In genomic region chr2:16939771-16940170, GRCh38 we compare ENCODE assay signal across 22 cellular contexts.
DNase-seq lines count a peak whose midpoint lies in the region; ATAC-seq and TF ChIP-seq lines count a peak whose summit lies in the region.
"Had no signal": no experiment of that assay in that cellular context is flagged by ENCODE, and none has a peak within 500 bp of the region (broad histone marks: within the 10 kb centered on the region; RNA-seq: fewer than 3 reads in every experiment).

No MANE protein-coding gene starts in this region.

- H3K79me1 ChIP-seq in trophoblast cell (ENCODE audit: low read length): no peaks in the 10 kb centered on the region

- H3K4me1 ChIP-seq in trophoblast cell (ENCODE audit: control insufficient read depth in 1 of 2, insufficient read depth in 2 of 2, low read length in 2 of 2): no peaks in the 10 kb centered on the region
- H3K4me1 ChIP-seq: A549, BE2C, BLaER1 had no signal

- no peak overlapping the region for H4K12ac ChIP-seq in trophoblast cell (ENCODE audit: low read depth, low read length)

- H2BK12ac ChIP-seq in trophoblast cell (ENCODE audit: low read length): no peak overlapping the region

- no CpG with 5 or more reads among the region's 1 CpG for WGBS in trophoblast cell (ENCODE audit: extremely low coverage, insufficient coverage, insufficient read length)

- no peak for TF ChIP-seq CTCF in fibroblast of villous mesenchyme (IDR thresholded peaks at IDR 0.05; ENCODE audit: insufficient read depth, low read depth, low read length)

- peak; percentile 23 for DNase-seq in Ammon's horn (ENCODE audit: low spot score)
- peak; percentile 13 for DNase-seq in fibroblast of villous mesenchyme (ENCODE audit: low read depth)
- DNase-seq in trophoblast cell: peak; percentile 67 to 83
- DNase-seq: AML-193; BE2C; C1 segment of cervical spinal cord; CD4-positive, alpha-beta memory T cell; CD4-positive, CD25-positive, alpha-beta regulatory T cell; CD8-positive, alpha-beta memory T cell; COR-L47; DMS 273 treated with DMSO at 0.1 percent for 48 hours; DMS153; DMS53; DMS79; DND-41; GF-D8 had no signal

- no peak overlapping the region for H3K27ac ChIP-seq in trophoblast cell (ENCODE audit: low read depth, low read length)
- H3K27ac ChIP-seq: 22Rv1, A549, BLaER1 had no signal

- H4K91ac ChIP-seq in trophoblast cell (ENCODE audit: low read depth, low read length): no peak overlapping the region

- H3K18ac ChIP-seq in trophoblast cell (ENCODE audit: low read length): no peak overlapping the region

- H2BK5ac ChIP-seq in trophoblast cell (ENCODE audit: low read depth, low read length, poor library complexity): no peak overlapping the region

- no peak overlapping the region for H2BK120ac ChIP-seq in trophoblast cell (ENCODE audit: insufficient read depth, low read length, poor library complexity)

- no peak overlapping the region for H3K14ac ChIP-seq in trophoblast cell (ENCODE audit: low read length)

- no peaks in the 10 kb centered on the region for H3K27me3 ChIP-seq in trophoblast cell (ENCODE audit: insufficient read depth, low read length)
- H3K27me3 ChIP-seq: BE2C, BLaER1 had no signal

- no peak overlapping the region for H3K4ac ChIP-seq in trophoblast cell (ENCODE audit: low read depth, low read length)

- H3K79me2 ChIP-seq in trophoblast cell (ENCODE audit: control insufficient read depth, insufficient read depth, low read length, poor library complexity): no peaks in the 10 kb centered on the region

- H2AFZ ChIP-seq in trophoblast cell (ENCODE audit: insufficient read depth, low read length, poor library complexity): no peak overlapping the region

- H3K36me3 ChIP-seq in trophoblast cell (ENCODE audit: control insufficient read depth in 1 of 2, insufficient read depth in 2 of 2, low read length in 2 of 2): no peaks in the 10 kb centered on the region
- H3K36me3 ChIP-seq: BE2C, BLaER1 had no signal

- no peak overlapping the region for H3K23ac ChIP-seq in trophoblast cell (ENCODE audit: low read length)

- H3K4me3 ChIP-seq in fibroblast of villous mesenchyme (ENCODE audit: low read depth, low read length): no peak overlapping the region
- H3K4me3 ChIP-seq in trophoblast cell (ENCODE audit: low read depth, low read length): no peak overlapping the region
- H3K4me3 ChIP-seq: A549, BLaER1, GM12878 had no signal

- no peak overlapping the region for H3K9ac ChIP-seq in trophoblast cell (ENCODE audit: low read length)
- H3K9ac ChIP-seq: BLaER1 had no signal

- no peak overlapping the region for H2AK5ac ChIP-seq in trophoblast cell (ENCODE audit: low read length)

- no peak overlapping the region for H4K8ac ChIP-seq in trophoblast cell (ENCODE audit: low read depth, low read length)

- ATAC-seq in HG03045 (IDR thresholded peaks at IDR 0.05; ENCODE audit: unreplicated experiment) (no peak), GM18870 (IDR thresholded peaks at IDR 0.05; ENCODE audit: unreplicated experiment) (no peak)
- ATAC-seq: A549, GM12878 had no signal

- no peaks in the 10 kb centered on the region for H3K9me3 ChIP-seq in trophoblast cell (ENCODE audit: insufficient read depth, low read depth, low read length)
- H3K9me3 ChIP-seq: A549, BE2C, BLaER1 had no signal

- H3K4me2 ChIP-seq in trophoblast cell (ENCODE audit: low read length): no peak overlapping the region
- H3K4me2 ChIP-seq: A549, BLaER1 had no signal

Comparison
In these comparisons a context has a peak if more than half of its experiments do, and no peak if none do; other contexts are left out.
1. DNase-seq: peak in every context shown above with its lines; median percentile 75 in trophoblast cell; 23 in Ammon's horn; 13 in fibroblast of villous mesenchyme.